ENCODE assay signal across 25 cellular contexts in genomic region chr14:42742084-42742483, GRCh38.
"Had no signal": no experiment of that assay in that cellular context is flagged by ENCODE, and none has a peak within 500 bp of the region (broad histone marks: within the 10 kb centered on the region; RNA-seq: fewer than 3 reads in every experiment).

No MANE protein-coding gene starts in this region.

- H3K4me1 ChIP-seq: esophagus squamous epithelium, gastrocnemius medialis, heart right ventricle, left lung, lower lobe of right lung had no signal

- H3K4me3 ChIP-seq: esophagus squamous epithelium, gastrocnemius medialis, heart right ventricle, left lung, lower lobe of right lung, mucosa of descending colon had no signal

- H3K27ac ChIP-seq: epithelial cell of prostate, esophagus squamous epithelium, gastrocnemius medialis, heart right ventricle, left lung, lower lobe of right lung had no signal

- H3K36me3 ChIP-seq: esophagus squamous epithelium, gastrocnemius medialis, heart right ventricle, left lung, lower lobe of right lung had no signal

- H3K27me3 ChIP-seq: esophagus squamous epithelium, gastrocnemius medialis, heart right ventricle, left lung had no signal

- H3K9me3 ChIP-seq: esophagus squamous epithelium, gastrocnemius medialis, lower lobe of right lung had no signal

- H3K27ac Mint-ChIP-seq: dendritic cell treated with granulocyte-macrophage colony-stimulating factor and Interleukin-4, amounts not matched to agents 40 ng/mL and 50 ng/mL, for 4 days; effector memory CD8-positive, alpha-beta T cell; endodermal cell; mesothelial cell of epicardium; naive thymus-derived CD8-positive, alpha-beta T cell had no signal

- H3K27me3 Mint-ChIP-seq: dendritic cell treated with granulocyte-macrophage colony-stimulating factor and Interleukin-4, amounts not matched to agents 40 ng/mL and 50 ng/mL, for 4 days; effector memory CD8-positive, alpha-beta T cell; naive B cell; naive thymus-derived CD8-positive, alpha-beta T cell had no signal

- H3K4me1 Mint-ChIP-seq: endodermal cell; mesothelial cell of epicardium; naive B cell; naive thymus-derived CD8-positive, alpha-beta T cell had no signal

- DNase-seq: cortex of kidney; effector CD8-positive, alpha-beta T cell; effector memory CD8-positive, alpha-beta T cell; endodermal cell; erythroblast; esophagus squamous epithelium; foreskin fibroblast; foreskin melanocyte; gastrocnemius medialis; glutamatergic neuron; head of caudate nucleus; heart right ventricle; hippocampal formation; left cardiac atrium; left lung; left ventricle myocardium superior; lower lobe of right lung; mesenchymal stem cell; mucosa of descending colon; naive B cell; naive thymus-derived CD8-positive, alpha-beta T cell had no signal

- ATAC-seq: effector memory CD8-positive, alpha-beta T cell; esophagus mucosa; gastrocnemius medialis; heart right ventricle; left cardiac atrium; left lung; left ventricle myocardium superior; lower lobe of right lung; mucosa of descending colon; naive thymus-derived CD8-positive, alpha-beta T cell had no signal

- H3K36me3 Mint-ChIP-seq: mesothelial cell of epicardium; naive B cell; naive thymus-derived CD8-positive, alpha-beta T cell had no signal

- H3K9me3 Mint-ChIP-seq: endodermal cell had no signal

- H3K4me3 Mint-ChIP-seq: dendritic cell treated with granulocyte-macrophage colony-stimulating factor and Interleukin-4, amounts not matched to agents 40 ng/mL and 50 ng/mL, for 4 days; effector memory CD8-positive, alpha-beta T cell; endodermal cell; mesothelial cell of epicardium; naive B cell; naive thymus-derived CD8-positive, alpha-beta T cell had no signal
